ENCODE assay signal across 21 cellular contexts in the genomic region with DNA sequence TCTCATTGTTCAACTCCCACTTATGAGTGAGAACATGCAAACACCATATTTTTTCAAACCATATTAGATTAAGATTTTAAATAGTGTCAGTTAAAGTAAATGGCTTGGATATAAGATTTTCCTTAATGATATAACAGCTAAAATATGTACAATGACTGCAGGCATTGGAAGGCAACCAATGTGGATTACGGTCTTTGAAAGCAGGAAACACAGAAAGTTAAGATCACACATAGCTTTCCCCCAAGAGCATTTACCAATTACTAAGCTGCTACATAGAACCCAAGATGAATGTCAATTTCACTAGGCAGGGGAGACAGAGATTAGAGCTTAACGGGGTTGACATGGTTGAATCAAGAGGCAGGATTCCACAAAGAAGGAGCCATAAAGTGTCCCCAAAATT.
"Had no signal": no experiment of that assay in that cellular context is flagged by ENCODE, and none has a peak within 500 bp of the region (broad histone marks: within the 10 kb centered on the region; RNA-seq: fewer than 3 reads in every experiment).

No MANE protein-coding gene starts in this region.

- H3K9me3 ChIP-seq: ascending aorta, colonic mucosa, mucosa of descending colon had no signal

- H3K4me1 Mint-ChIP-seq: activated naive CD8-positive, alpha-beta T cell treated with anti-CD3 and anti-CD28 coated beads, Interleukin-2, amount 10 ng/mL, durations not matched to agents 7 days and 5 days; memory B cell; naive thymus-derived CD4-positive, alpha-beta T cell; stimulated activated naive B cell treated with anti-CD40 and anti-IgM and Interleukin-4, amounts not matched to agents 10 μg/mL and 1 μg/mL and 100 μg/mL, for 72 hours had no signal

- H3K27me3 ChIP-seq: ascending aorta, colonic mucosa, tibial nerve, uterus had no signal

- ATAC-seq: activated CD4-positive, CD25-positive, alpha-beta regulatory T cell treated with anti-CD3 and anti-CD28 coated beads, Interleukin-2, amount 50 U/mL, for 24 hours; esophagus mucosa; left ventricle myocardium superior; mucosa of descending colon; naive thymus-derived CD4-positive, alpha-beta T cell; stimulated activated naive B cell treated with anti-CD40 and anti-IgM and Interleukin-4, amounts not matched to agents 10 μg/mL and 1 μg/mL and 100 μg/mL, for 72 hours had no signal

- DNase-seq: activated CD4-positive, alpha-beta T cell treated with anti-CD3 and anti-CD28 coated beads, Interleukin-2, amount 50 U/mL, for 1 hour; activated naive CD8-positive, alpha-beta T cell treated with anti-CD3 and anti-CD28 coated beads, Interleukin-2, amount 10 ng/mL, durations not matched to agents 7 days and 5 days; caudate nucleus; colonic mucosa; foreskin melanocyte; kidney glomerular epithelial cell; left ventricle myocardium superior; mucosa of descending colon; naive thymus-derived CD4-positive, alpha-beta T cell; stimulated activated CD4-positive, alpha-beta T cell treated with anti-CD3 and anti-CD28 coated beads, Interleukin-2, amount 100 ng/mL, for 48 hours; stimulated activated naive B cell treated with anti-CD40 and anti-IgM and Interleukin-4, amounts not matched to agents 10 μg/mL and 1 μg/mL and 100 μg/mL, for 72 hours; substantia nigra; T-helper 9 cell; uterus had no signal

- H3K36me3 ChIP-seq: ascending aorta, colonic mucosa, tibial nerve, uterus had no signal

- H3K4me3 Mint-ChIP-seq: activated naive CD8-positive, alpha-beta T cell treated with anti-CD3 and anti-CD28 coated beads, Interleukin-2, amount 10 ng/mL, durations not matched to agents 7 days and 5 days; activated T-helper 1 cell treated with anti-CD3 and anti-CD28 coated beads, Interleukin-12 subunit alpha, Interleukin-12 subunit beta, Interleukin-2, Interleukin-4 antibody, amounts not matched to agents 30 ng/mL and 10 ng/mL and 1 ng/mL, durations not matched to agents 14 hours and 24 hours and 36 hours; memory B cell; naive thymus-derived CD4-positive, alpha-beta T cell; stimulated activated naive B cell treated with anti-CD40 and anti-IgM and Interleukin-4, amounts not matched to agents 10 μg/mL and 1 μg/mL and 100 μg/mL, for 72 hours had no signal

- H3K27ac Mint-ChIP-seq: activated naive CD8-positive, alpha-beta T cell treated with anti-CD3 and anti-CD28 coated beads, Interleukin-2, amount 10 ng/mL, durations not matched to agents 7 days and 5 days; activated T-helper 1 cell treated with anti-CD3 and anti-CD28 coated beads, Interleukin-12 subunit alpha, Interleukin-12 subunit beta, Interleukin-2, Interleukin-4 antibody, amounts not matched to agents 30 ng/mL and 10 ng/mL and 1 ng/mL, durations not matched to agents 14 hours and 24 hours and 36 hours; memory B cell; naive thymus-derived CD4-positive, alpha-beta T cell; stimulated activated naive B cell treated with anti-CD40 and anti-IgM and Interleukin-4, amounts not matched to agents 10 μg/mL and 1 μg/mL and 100 μg/mL, for 72 hours had no signal

- H3K4me1 ChIP-seq: ascending aorta, colonic mucosa, parathyroid adenoma, tibial nerve, uterus had no signal

- H3K27me3 Mint-ChIP-seq: activated naive CD8-positive, alpha-beta T cell treated with anti-CD3 and anti-CD28 coated beads, Interleukin-2, amount 10 ng/mL, durations not matched to agents 7 days and 5 days; memory B cell; naive thymus-derived CD4-positive, alpha-beta T cell; stimulated activated naive B cell treated with anti-CD40 and anti-IgM and Interleukin-4, amounts not matched to agents 10 μg/mL and 1 μg/mL and 100 μg/mL, for 72 hours had no signal

- H3K27ac ChIP-seq: ascending aorta, colonic mucosa, parathyroid adenoma, tibial nerve, uterus had no signal

- H3K36me3 Mint-ChIP-seq: activated naive CD8-positive, alpha-beta T cell treated with anti-CD3 and anti-CD28 coated beads, Interleukin-2, amount 10 ng/mL, durations not matched to agents 7 days and 5 days; naive thymus-derived CD4-positive, alpha-beta T cell had no signal

- H3K4me3 ChIP-seq: ascending aorta, colonic mucosa, mucosa of descending colon, tibial nerve, uterus had no signal
